Comparison of ENCODE assay signal across 11 cellular contexts in genomic region chr16:57083469-57083868, GRCh38.
DNase-seq lines count a peak whose midpoint lies in the region; ATAC-seq lines count a peak whose summit lies in the region.
"Had no signal": no experiment of that assay in that cellular context is flagged by ENCODE, and none has a peak within 500 bp of the region (broad histone marks: within the 10 kb centered on the region; RNA-seq: fewer than 3 reads in every experiment).

No MANE protein-coding gene starts in this region.

- no peak overlapping the region for H3K4me3 ChIP-seq in HAP-1
- H3K4me3 ChIP-seq: SJSA1 had no signal

- no peaks in the 10 kb centered on the region for H3K36me3 Mint-ChIP-seq in activated naive CD8-positive, alpha-beta T cell
- peaks cover 12% of the 10 kb centered on the region for H3K36me3 Mint-ChIP-seq in activated naive CD8-positive, alpha-beta T cell treated with anti-CD3 and anti-CD28 coated beads, Interleukin-2, amount 50 U/mL, for 24 hours (ENCODE audit: low read depth)
- H3K36me3 Mint-ChIP-seq in effector memory CD8-positive, alpha-beta T cell (ENCODE audit: insufficient read depth) = peaks cover 44% of the 10 kb centered on the region
- H3K36me3 Mint-ChIP-seq in stimulated activated effector memory CD8-positive, alpha-beta T cell treated with anti-CD3 and anti-CD28 coated beads, Interleukin-12 subunit alpha, Interleukin-12 subunit beta, amount 100 ng/mL, for 72 hours = peaks cover 24% of the 10 kb centered on the region

- DNase-seq in activated naive CD8-positive, alpha-beta T cell treated with anti-CD3 and anti-CD28 coated beads, Interleukin-2, amount 50 U/mL, for 24 hours = no peak
- peak; percentile 47 to 52 for DNase-seq in HAP-1 (ENCODE audit: low spot score in 2 of 2)
- DNase-seq in effector memory CD8-positive, alpha-beta T cell = no peak
- DNase-seq in stimulated activated effector memory CD8-positive, alpha-beta T cell treated with anti-CD3 and anti-CD28 coated beads, Interleukin-12 subunit alpha, Interleukin-12 subunit beta, amount 100 ng/mL, for 72 hours (ENCODE audit: low spot score in 2 of 2) = no peak
- no peak for DNase-seq in ACHN
- DNase-seq in NCI-H1092 treated with DMSO at 0.1 percent for 48 hours (lab: John Stamatoyannopoulos, UW) = no peak
- no peak for DNase-seq in SIG-M5 (lab: John Stamatoyannopoulos, UW)
- DNase-seq: H9, NCI-H1048 had no signal

- no peak for ATAC-seq in activated naive CD8-positive, alpha-beta T cell treated with anti-CD3 and anti-CD28 coated beads, Interleukin-2, amount 50 U/mL, for 24 hours
- no peak for ATAC-seq in effector memory CD8-positive, alpha-beta T cell (replicated peaks)
- ATAC-seq in stimulated activated effector memory CD8-positive, alpha-beta T cell treated with anti-CD3 and anti-CD28 coated beads, Interleukin-12 subunit alpha, Interleukin-12 subunit beta, amount 100 ng/mL, for 72 hours = no peak

- peaks cover 5% of the 10 kb centered on the region for H3K4me1 ChIP-seq in HAP-1
- H3K4me1 ChIP-seq: SJSA1 had no signal

- H3K9me3 ChIP-seq in HAP-1 = no peaks in the 10 kb centered on the region
- H3K9me3 ChIP-seq: SJSA1 had no signal

- peak overlapping the region; percentile 86 for H3K27ac Mint-ChIP-seq in activated naive CD8-positive, alpha-beta T cell
- no peak overlapping the region for H3K27ac Mint-ChIP-seq in activated naive CD8-positive, alpha-beta T cell treated with anti-CD3 and anti-CD28 coated beads, Interleukin-2, amount 50 U/mL, for 24 hours
- peak overlapping the region; percentile 88 to 93 for H3K27ac Mint-ChIP-seq in effector memory CD8-positive, alpha-beta T cell
- H3K27ac Mint-ChIP-seq in stimulated activated effector memory CD8-positive, alpha-beta T cell treated with anti-CD3 and anti-CD28 coated beads, Interleukin-12 subunit alpha, Interleukin-12 subunit beta, amount 100 ng/mL, for 72 hours = peak overlapping the region; percentile 76
- H3K27ac Mint-ChIP-seq: H9 had no signal

- no peaks in the 10 kb centered on the region for H3K36me3 ChIP-seq in HAP-1 (replicated peaks)

- H3K9me3 Mint-ChIP-seq in activated naive CD8-positive, alpha-beta T cell (ENCODE audit: low read depth) = no peaks in the 10 kb centered on the region
- no peaks in the 10 kb centered on the region for H3K9me3 Mint-ChIP-seq in activated naive CD8-positive, alpha-beta T cell treated with anti-CD3 and anti-CD28 coated beads, Interleukin-2, amount 50 U/mL, for 24 hours
- no peaks in the 10 kb centered on the region for H3K9me3 Mint-ChIP-seq in effector memory CD8-positive, alpha-beta T cell
- H3K9me3 Mint-ChIP-seq in stimulated activated effector memory CD8-positive, alpha-beta T cell treated with anti-CD3 and anti-CD28 coated beads, Interleukin-12 subunit alpha, Interleukin-12 subunit beta, amount 100 ng/mL, for 72 hours = no peaks in the 10 kb centered on the region
- H3K9me3 Mint-ChIP-seq: H9 had no signal

- H3K27me3 Mint-ChIP-seq in activated naive CD8-positive, alpha-beta T cell = no peaks in the 10 kb centered on the region
- no peaks in the 10 kb centered on the region for H3K27me3 Mint-ChIP-seq in activated naive CD8-positive, alpha-beta T cell treated with anti-CD3 and anti-CD28 coated beads, Interleukin-2, amount 50 U/mL, for 24 hours
- no peaks in the 10 kb centered on the region for H3K27me3 Mint-ChIP-seq in effector memory CD8-positive, alpha-beta T cell

- in situ Hi-C loops in HAP-1 (cut with MboI; ENCODE audit: low sequenced_read_pairs) = loop anchor here (10.0 kb wide), 1 partner anchor 331 kb away; no protein-coding TSS in a partner anchor
- in situ Hi-C loops in ACHN (cut with HindIII; ENCODE audit: low pct_ligation_motif_present, low pct_unique_long_range_greater_than_20kb, low sequenced_read_pairs) = no loop called here

- H3K4me3 Mint-ChIP-seq in activated naive CD8-positive, alpha-beta T cell = no peak overlapping the region
- no peak overlapping the region for H3K4me3 Mint-ChIP-seq in activated naive CD8-positive, alpha-beta T cell treated with anti-CD3 and anti-CD28 coated beads, Interleukin-2, amount 50 U/mL, for 24 hours
- no peak overlapping the region for H3K4me3 Mint-ChIP-seq in effector memory CD8-positive, alpha-beta T cell
- H3K4me3 Mint-ChIP-seq in stimulated activated effector memory CD8-positive, alpha-beta T cell treated with anti-CD3 and anti-CD28 coated beads, Interleukin-12 subunit alpha, Interleukin-12 subunit beta, amount 100 ng/mL, for 72 hours = no peak overlapping the region
- H3K4me3 Mint-ChIP-seq: H9 had no signal

- peaks cover 13% of the 10 kb centered on the region for H3K4me1 Mint-ChIP-seq in activated naive CD8-positive, alpha-beta T cell (ENCODE audit: low read depth)
- peaks cover 9% of the 10 kb centered on the region for H3K4me1 Mint-ChIP-seq in activated naive CD8-positive, alpha-beta T cell treated with anti-CD3 and anti-CD28 coated beads, Interleukin-2, amount 50 U/mL, for 24 hours
- peaks cover 7 to 10% of the 10 kb centered on the region in 2 donors for H3K4me1 Mint-ChIP-seq in effector memory CD8-positive, alpha-beta T cell (ENCODE audit: low read depth in 2 of 2)
- H3K4me1 Mint-ChIP-seq in stimulated activated effector memory CD8-positive, alpha-beta T cell treated with anti-CD3 and anti-CD28 coated beads, Interleukin-12 subunit alpha, Interleukin-12 subunit beta, amount 100 ng/mL, for 72 hours = peaks cover 12% of the 10 kb centered on the region

- no peaks in the 10 kb centered on the region for H3K27me3 ChIP-seq in HAP-1 (ENCODE audit: low read depth)
- H3K27me3 ChIP-seq: SJSA1 had no signal

Comparison
In these comparisons a context has a peak if more than half of its experiments do, and no peak if none do; other contexts are left out.
1. DNase-seq: peak in HAP-1 (2 of 2); none in activated naive CD8-positive, alpha-beta T cell treated with anti-CD3 and anti-CD28 coated beads, Interleukin-2, amount 50 U/mL, for 24 hours (single experiment), effector memory CD8-positive, alpha-beta T cell (0 of 3), stimulated activated effector memory CD8-positive, alpha-beta T cell treated with anti-CD3 and anti-CD28 coated beads, Interleukin-12 subunit alpha, Interleukin-12 subunit beta, amount 100 ng/mL, for 72 hours (0 of 2), ACHN (single experiment), NCI-H1092 treated with DMSO at 0.1 percent for 48 hours (single experiment) and SIG-M5 (single experiment).